25 cellular contexts compared by ENCODE assay signal in the genomic region with DNA sequence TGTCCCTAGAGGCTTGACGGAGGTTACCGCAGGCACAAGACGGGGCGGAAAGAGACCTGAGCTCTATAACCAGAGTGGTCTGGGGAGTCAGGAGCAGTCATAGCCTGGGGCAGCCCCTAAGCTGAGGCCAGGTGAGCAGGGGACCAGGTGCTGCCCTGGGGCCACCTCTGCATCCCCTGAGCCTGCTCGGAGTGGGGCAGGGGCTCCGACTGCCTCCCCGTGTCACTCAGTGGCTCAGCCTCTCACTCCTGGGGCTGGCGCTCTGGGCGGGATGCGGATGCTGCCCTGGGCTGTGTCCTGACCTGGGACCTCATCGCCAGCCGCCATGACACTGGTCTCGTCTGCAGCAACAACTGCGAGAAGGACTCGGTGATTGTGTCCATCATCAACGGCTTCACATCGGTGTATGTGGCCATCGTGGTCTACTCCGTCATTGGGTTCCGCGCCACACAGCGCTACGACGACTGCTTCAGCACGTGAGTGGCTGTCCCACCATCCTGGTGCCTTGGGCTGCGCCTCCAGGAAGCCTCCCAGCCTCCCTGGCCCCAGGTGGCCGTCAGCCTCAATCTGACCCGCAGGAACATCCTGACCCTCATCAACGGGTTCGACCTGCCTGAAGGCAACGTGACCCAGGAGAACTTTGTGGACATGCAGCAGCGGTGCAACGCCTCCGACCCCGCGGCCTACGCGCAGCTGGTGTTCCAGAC. TPM values are rescaled to one million over a fixed set of nuclear protein-coding genes. Genes with fewer than 3 reads are reported as not detected.
"Had no signal": no experiment of that assay in that cellular context is flagged by ENCODE, and none has a peak within 500 bp of the region (broad histone marks: within the 10 kb centered on the region; RNA-seq: fewer than 3 reads in every experiment).

No MANE protein-coding gene starts in this region.

- H3K4me3 ChIP-seq: Peyer's patch had no signal

- H3K27ac ChIP-seq: Peyer's patch, RWPE1 had no signal

- H3K36me3 Mint-ChIP-seq: activated CD4-positive, alpha-beta memory T cell treated with anti-CD3 and anti-CD28 coated beads for 36 hours had no signal

- ATAC-seq: activated T-cell treated with anti-CD3 and anti-CD28 coated beads, Interleukin-2, amount 50 U/mL, for 4 hours; T-helper 17 cell had no signal

- H3K9me3 Mint-ChIP-seq: activated CD4-positive, alpha-beta memory T cell treated with anti-CD3 and anti-CD28 coated beads for 36 hours; activated naive CD4-positive, alpha-beta T cell treated with anti-CD3 and anti-CD28 coated beads for 36 hours; activated T-cell treated with anti-CD3 and anti-CD28 coated beads, Interleukin-2, amount 50 U/mL, for 4 hours had no signal

- H3K27me3 ChIP-seq: Peyer's patch had no signal

- H3K9me3 ChIP-seq: Peyer's patch had no signal

- DNase-seq: activated CD4-positive, alpha-beta memory T cell treated with anti-CD3 and anti-CD28 coated beads for 36 hours; activated CD4-positive, alpha-beta T cell treated with anti-CD3 and anti-CD28 coated beads, Interleukin-2, amount 10 ng/mL, durations not matched to agents 7 days and 5 days; activated CD4-positive, CD25-positive, alpha-beta regulatory T cell; activated CD8-positive, alpha-beta memory T cell treated with anti-CD3 and anti-CD28 coated beads for 24 hours; activated effector memory CD4-positive, alpha-beta T cell treated with anti-CD3 and anti-CD28 coated beads, Interleukin-2, amount 50 U/mL, for 16 hours; activated naive CD4-positive, alpha-beta T cell treated with anti-CD3 and anti-CD28 coated beads for 36 hours; activated T-cell treated with anti-CD3 and anti-CD28 coated beads, Interleukin-2, amount 50 U/mL, for 4 hours; anterior cingulate cortex; Kasumi-1; KBM-7; NCI-H1105 treated with DMSO at 0.1 percent for 48 hours; NCI-H1436 treated with DMSO at 0.1 percent for 48 hours; NCI-H187 treated with DMSO at 0.1 percent for 48 hours; NCI-H2081 treated with DMSO at 0.1 percent for 48 hours; NCI-H446; NCI-H524; Peyer's patch; SIG-M5; T-helper 9 cell had no signal

- H3K4me1 ChIP-seq: Peyer's patch had no signal

- H3K4me3 Mint-ChIP-seq: activated CD4-positive, alpha-beta memory T cell treated with anti-CD3 and anti-CD28 coated beads for 36 hours; activated CD4-positive, alpha-beta T cell treated with anti-CD3 and anti-CD28 coated beads, Interleukin-2, amount 10 ng/mL, durations not matched to agents 7 days and 5 days; activated naive CD4-positive, alpha-beta T cell treated with anti-CD3 and anti-CD28 coated beads for 36 hours; activated naive CD8-positive, alpha-beta T cell; activated T-cell treated with anti-CD3 and anti-CD28 coated beads, Interleukin-2, amount 50 U/mL, for 4 hours; T-helper 17 cell had no signal

- H3K27ac Mint-ChIP-seq: activated CD4-positive, alpha-beta memory T cell treated with anti-CD3 and anti-CD28 coated beads for 36 hours; activated CD4-positive, alpha-beta T cell treated with anti-CD3 and anti-CD28 coated beads, Interleukin-2, amount 10 ng/mL, durations not matched to agents 7 days and 5 days; activated naive CD8-positive, alpha-beta T cell; T-helper 17 cell had no signal

- FAIRE-seq: TTC549 had no signal

- H3K4me1 Mint-ChIP-seq: activated CD4-positive, alpha-beta T cell treated with anti-CD3 and anti-CD28 coated beads, Interleukin-2, amount 10 ng/mL, durations not matched to agents 7 days and 5 days; T-helper 17 cell had no signal

RNA-seq across cellular contexts. Expression of a gene that starts 8.8 kb away (rescaled TPM):
- total RNA-seq: activated CD4-positive, alpha-beta memory T cell treated with anti-CD3 and anti-CD28 coated beads for 36 hours; activated CD4-positive, alpha-beta T cell treated with anti-CD3 and anti-CD28 coated beads, Interleukin-2, amount 10 ng/mL, durations not matched to agents 7 days and 5 days; activated naive CD4-positive, alpha-beta T cell treated with anti-CD3 and anti-CD28 coated beads for 36 hours; activated T-cell treated with anti-CD3 and anti-CD28 coated beads, Interleukin-2, amount 50 U/mL, for 4 hours; cardiac septum; T-helper 17 cell had no signal
- polyA plus RNA-seq: adipose tissue had no signal

RNA-seq across cellular contexts. Expression of a gene that starts 15.0 kb away (rescaled TPM):
- total RNA-seq: activated CD4-positive, alpha-beta memory T cell treated with anti-CD3 and anti-CD28 coated beads for 36 hours; activated CD4-positive, alpha-beta T cell treated with anti-CD3 and anti-CD28 coated beads, Interleukin-2, amount 10 ng/mL, durations not matched to agents 7 days and 5 days; activated naive CD4-positive, alpha-beta T cell treated with anti-CD3 and anti-CD28 coated beads for 36 hours; T-helper 17 cell had no signal
